Comparison of ENCODE assay signal across 1 cellular context in the genomic region with DNA sequence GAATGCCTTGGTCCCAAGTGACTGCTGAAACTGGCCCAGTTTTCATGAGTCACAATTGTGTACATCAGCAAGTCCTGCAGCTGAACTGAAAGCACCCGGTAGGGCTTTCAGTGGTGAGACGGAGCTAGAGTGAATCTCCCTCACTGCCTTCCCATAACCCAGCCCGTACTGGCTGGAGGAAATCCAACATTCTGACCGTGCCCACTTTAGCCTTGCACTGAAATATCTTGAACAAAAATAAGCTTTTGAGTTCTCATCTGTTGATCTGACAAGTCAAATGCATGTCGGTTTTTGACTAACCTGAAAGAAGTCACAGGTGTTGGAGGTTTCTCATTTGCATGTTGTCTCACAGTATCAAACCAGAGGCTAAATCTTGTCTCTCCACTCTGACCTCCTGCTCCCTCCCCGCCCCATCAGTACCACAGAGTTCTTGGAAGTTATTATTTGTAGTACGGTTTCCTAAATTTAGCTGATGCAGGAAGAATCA.
A peak's percentile ranks its signal among the peaks of the same experiment; 100 is the strongest.
TF ChIP-seq lines count a peak whose summit lies in the region.

No MANE protein-coding gene starts in this region.

TF ChIP-seq in GM12878, 131 proteins besides CTCF, POLR2A, EP300 and RAD21 (continued from another document and continues in another):
- TF ChIP-seq YY1 (IDR thresholded peaks at IDR 0.05; ENCODE audit: low read depth, low read length) (peak; percentile 65; the same call in 1 of the 2 replicates), CREM (IDR thresholded peaks at IDR 0.05; ENCODE audit: low read depth) (no peak), LARP7 (IDR thresholded peaks at IDR 0.05) (no peak), TAF1 (IDR thresholded peaks at IDR 0.05; ENCODE audit: borderline replicate concordance, low read depth, low read length) (0 out of 2 replicates have a peak, but pooled peaks have one; percentile 57), ETV6 (conservative IDR thresholded peaks at IDR 0.05 in 1 of 2, IDR thresholded peaks at IDR 0.05 in 1 of 2; ENCODE audit: borderline replicate concordance in 1 of 2, low read depth in 1 of 2) (no peak), BRCA1 (IDR thresholded peaks at IDR 0.05; ENCODE audit: low read depth, low read length) (no peak), ATF7 (IDR thresholded peaks at IDR 0.05; ENCODE audit: low read depth) (peak; percentile 82), IKZF2 (IDR thresholded peaks at IDR 0.05) (peak; percentile 90 to 95), KDM1A (IDR thresholded peaks at IDR 0.05; ENCODE audit: borderline replicate concordance) (no peak), ZNF207 (IDR thresholded peaks at IDR 0.05; ENCODE audit: borderline replicate concordance) (peak; percentile 60; the same call in 1 of the 2 replicates), PAX5 (IDR thresholded peaks at IDR 0.05; ENCODE audit: borderline replicate concordance, low read depth, low read length) (peak; percentile 94), TCF3 (IDR thresholded peaks at IDR 0.05; ENCODE audit: borderline replicate concordance, insufficient read depth, low read depth, low read length) (peak; percentile 97), ZNF622 (IDR thresholded peaks at IDR 0.05) (no peak), DPF2 (IDR thresholded peaks at IDR 0.05) (peak; percentile 83), JUND (IDR thresholded peaks at IDR 0.05; ENCODE audit: low read depth, low read length) (peak; percentile 32; the same call in 1 of the 2 replicates), HDAC2 (IDR thresholded peaks at IDR 0.05) (0 out of 2 replicates have a peak, but pooled peaks have one; percentile 31), IKZF1 (conservative IDR thresholded peaks at IDR 0.05) (peak; percentile 92), SUPT20H (IDR thresholded peaks at IDR 0.05; ENCODE audit: borderline replicate concordance, control insufficient read depth, low read depth, low read length) (no peak), MEF2A (IDR thresholded peaks at IDR 0.05; ENCODE audit: insufficient read depth, low read depth, low read length) (peak; percentile 96), NRF1 (conservative IDR thresholded peaks at IDR 0.05; ENCODE audit: low read depth, low read length) (no peak), NR2C2 (IDR thresholded peaks at IDR 0.05; ENCODE audit: borderline replicate concordance, control insufficient read depth, insufficient read length, low read depth) (no peak), RELA (IDR thresholded peaks at IDR 0.05; ENCODE audit: borderline replicate concordance, partially characterized antibody) (peak; percentile 34), RB1 (IDR thresholded peaks at IDR 0.05; ENCODE audit: borderline replicate concordance) (no peak), BACH1 (IDR thresholded peaks at IDR 0.05; ENCODE audit: borderline replicate concordance) (peak; percentile 91; the same call in 1 of the 2 replicates), PML (IDR thresholded peaks at IDR 0.05; ENCODE audit: low read length) (no peak), HCFC1 (IDR thresholded peaks at IDR 0.05; ENCODE audit: low read length) (no peak), PAX8 (IDR thresholded peaks at IDR 0.05) (no peak), NFXL1 (IDR thresholded peaks at IDR 0.05; ENCODE audit: borderline replicate concordance) (no peak), POLR2AphosphoS2 (IDR thresholded peaks at IDR 0.05; ENCODE audit: low read depth, low read length) (peak; percentile 60; the same call in 1 of the 2 replicates), CBX3 (IDR thresholded peaks at IDR 0.05; ENCODE audit: borderline replicate concordance, low read depth) (no peak), YBX1 (IDR thresholded peaks at IDR 0.05) (no peak), ZNF274 (IDR thresholded peaks at IDR 0.05; ENCODE audit: insufficient read depth, insufficient read length) (no peak), POLR2AphosphoS5 (IDR thresholded peaks at IDR 0.05; ENCODE audit: low read length) (peak; percentile 82), NFYA (IDR thresholded peaks at IDR 0.05; ENCODE audit: borderline replicate concordance, low read depth, low read length) (no peak), POU2F2 (IDR thresholded peaks at IDR 0.05; ENCODE audit: borderline replicate concordance, low read depth, low read length) (peak; percentile 98), KAT2A (conservative IDR thresholded peaks at IDR 0.05; ENCODE audit: control insufficient read depth, low read depth, low read length) (no peak), SREBF2 (IDR thresholded peaks at IDR 0.05; ENCODE audit: low read length) (no peak), HDAC6 (IDR thresholded peaks at IDR 0.05; ENCODE audit: unreplicated experiment) (no peak)
- TF ChIP-seq, protein P1, sequence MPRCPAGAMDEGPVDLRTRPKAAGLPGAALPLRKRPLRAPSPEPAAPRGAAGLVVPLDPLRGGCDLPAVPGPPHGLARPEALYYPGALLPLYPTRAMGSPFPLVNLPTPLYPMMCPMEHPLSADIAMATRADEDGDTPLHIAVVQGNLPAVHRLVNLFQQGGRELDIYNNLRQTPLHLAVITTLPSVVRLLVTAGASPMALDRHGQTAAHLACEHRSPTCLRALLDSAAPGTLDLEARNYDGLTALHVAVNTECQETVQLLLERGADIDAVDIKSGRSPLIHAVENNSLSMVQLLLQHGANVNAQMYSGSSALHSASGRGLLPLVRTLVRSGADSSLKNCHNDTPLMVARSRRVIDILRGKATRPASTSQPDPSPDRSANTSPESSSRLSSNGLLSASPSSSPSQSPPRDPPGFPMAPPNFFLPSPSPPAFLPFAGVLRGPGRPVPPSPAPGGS (IDR thresholded peaks at IDR 0.05; ENCODE audit: borderline replicate concordance, insufficient read depth, low read depth, low read length, poor library complexity, severe bottlenecking) = peak; percentile 94
- TF ChIP-seq, protein P2, sequence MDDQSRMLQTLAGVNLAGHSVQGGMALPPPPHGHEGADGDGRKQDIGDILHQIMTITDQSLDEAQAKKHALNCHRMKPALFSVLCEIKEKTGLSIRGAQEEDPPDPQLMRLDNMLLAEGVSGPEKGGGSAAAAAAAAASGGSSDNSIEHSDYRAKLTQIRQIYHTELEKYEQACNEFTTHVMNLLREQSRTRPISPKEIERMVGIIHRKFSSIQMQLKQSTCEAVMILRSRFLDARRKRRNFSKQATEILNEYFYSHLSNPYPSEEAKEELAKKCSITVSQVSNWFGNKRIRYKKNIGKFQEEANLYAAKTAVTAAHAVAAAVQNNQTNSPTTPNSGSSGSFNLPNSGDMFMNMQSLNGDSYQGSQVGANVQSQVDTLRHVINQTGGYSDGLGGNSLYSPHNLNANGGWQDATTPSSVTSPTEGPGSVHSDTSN (IDR thresholded peaks at IDR 0.05; ENCODE audit: insufficient replicate concordance, low read depth, low read length) = no peak
- TF ChIP-seq, protein P3, sequence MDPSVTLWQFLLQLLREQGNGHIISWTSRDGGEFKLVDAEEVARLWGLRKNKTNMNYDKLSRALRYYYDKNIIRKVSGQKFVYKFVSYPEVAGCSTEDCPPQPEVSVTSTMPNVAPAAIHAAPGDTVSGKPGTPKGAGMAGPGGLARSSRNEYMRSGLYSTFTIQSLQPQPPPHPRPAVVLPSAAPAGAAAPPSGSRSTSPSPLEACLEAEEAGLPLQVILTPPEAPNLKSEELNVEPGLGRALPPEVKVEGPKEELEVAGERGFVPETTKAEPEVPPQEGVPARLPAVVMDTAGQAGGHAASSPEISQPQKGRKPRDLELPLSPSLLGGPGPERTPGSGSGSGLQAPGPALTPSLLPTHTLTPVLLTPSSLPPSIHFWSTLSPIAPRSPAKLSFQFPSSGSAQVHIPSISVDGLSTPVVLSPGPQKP (IDR thresholded peaks at IDR 0.05; ENCODE audit: low read depth, low read length) = peak; percentile 27; the same call in 1 of the 2 replicates
- TF ChIP-seq, protein P4, sequence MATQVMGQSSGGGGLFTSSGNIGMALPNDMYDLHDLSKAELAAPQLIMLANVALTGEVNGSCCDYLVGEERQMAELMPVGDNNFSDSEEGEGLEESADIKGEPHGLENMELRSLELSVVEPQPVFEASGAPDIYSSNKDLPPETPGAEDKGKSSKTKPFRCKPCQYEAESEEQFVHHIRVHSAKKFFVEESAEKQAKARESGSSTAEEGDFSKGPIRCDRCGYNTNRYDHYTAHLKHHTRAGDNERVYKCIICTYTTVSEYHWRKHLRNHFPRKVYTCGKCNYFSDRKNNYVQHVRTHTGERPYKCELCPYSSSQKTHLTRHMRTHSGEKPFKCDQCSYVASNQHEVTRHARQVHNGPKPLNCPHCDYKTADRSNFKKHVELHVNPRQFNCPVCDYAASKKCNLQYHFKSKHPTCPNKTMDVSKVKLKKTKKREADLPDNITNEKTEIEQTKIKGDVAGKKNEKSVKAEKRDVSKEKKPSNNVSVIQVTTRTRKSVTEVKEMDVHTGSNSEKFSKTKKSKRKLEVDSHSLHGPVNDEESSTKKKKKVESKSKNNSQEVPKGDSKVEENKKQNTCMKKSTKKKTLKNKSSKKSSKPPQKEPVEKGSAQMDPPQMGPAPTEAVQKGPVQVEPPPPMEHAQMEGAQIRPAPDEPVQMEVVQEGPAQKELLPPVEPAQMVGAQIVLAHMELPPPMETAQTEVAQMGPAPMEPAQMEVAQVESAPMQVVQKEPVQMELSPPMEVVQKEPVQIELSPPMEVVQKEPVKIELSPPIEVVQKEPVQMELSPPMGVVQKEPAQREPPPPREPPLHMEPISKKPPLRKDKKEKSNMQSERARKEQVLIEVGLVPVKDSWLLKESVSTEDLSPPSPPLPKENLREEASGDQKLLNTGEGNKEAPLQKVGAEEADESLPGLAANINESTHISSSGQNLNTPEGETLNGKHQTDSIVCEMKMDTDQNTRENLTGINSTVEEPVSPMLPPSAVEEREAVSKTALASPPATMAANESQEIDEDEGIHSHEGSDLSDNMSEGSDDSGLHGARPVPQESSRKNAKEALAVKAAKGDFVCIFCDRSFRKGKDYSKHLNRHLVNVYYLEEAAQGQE (IDR thresholded peaks at IDR 0.05; ENCODE audit: low read depth, low read length) = no peak
- TF ChIP-seq, protein P5, sequence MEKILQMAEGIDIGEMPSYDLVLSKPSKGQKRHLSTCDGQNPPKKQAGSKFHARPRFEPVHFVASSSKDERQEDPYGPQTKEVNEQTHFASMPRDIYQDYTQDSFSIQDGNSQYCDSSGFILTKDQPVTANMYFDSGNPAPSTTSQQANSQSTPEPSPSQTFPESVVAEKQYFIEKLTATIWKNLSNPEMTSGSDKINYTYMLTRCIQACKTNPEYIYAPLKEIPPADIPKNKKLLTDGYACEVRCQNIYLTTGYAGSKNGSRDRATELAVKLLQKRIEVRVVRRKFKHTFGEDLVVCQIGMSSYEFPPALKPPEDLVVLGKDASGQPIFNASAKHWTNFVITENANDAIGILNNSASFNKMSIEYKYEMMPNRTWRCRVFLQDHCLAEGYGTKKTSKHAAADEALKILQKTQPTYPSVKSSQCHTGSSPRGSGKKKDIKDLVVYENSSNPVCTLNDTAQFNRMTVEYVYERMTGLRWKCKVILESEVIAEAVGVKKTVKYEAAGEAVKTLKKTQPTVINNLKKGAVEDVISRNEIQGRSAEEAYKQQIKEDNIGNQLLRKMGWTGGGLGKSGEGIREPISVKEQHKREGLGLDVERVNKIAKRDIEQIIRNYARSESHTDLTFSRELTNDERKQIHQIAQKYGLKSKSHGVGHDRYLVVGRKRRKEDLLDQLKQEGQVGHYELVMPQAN (conservative IDR thresholded peaks at IDR 0.05) = no peak
- TF ChIP-seq, protein P6, sequence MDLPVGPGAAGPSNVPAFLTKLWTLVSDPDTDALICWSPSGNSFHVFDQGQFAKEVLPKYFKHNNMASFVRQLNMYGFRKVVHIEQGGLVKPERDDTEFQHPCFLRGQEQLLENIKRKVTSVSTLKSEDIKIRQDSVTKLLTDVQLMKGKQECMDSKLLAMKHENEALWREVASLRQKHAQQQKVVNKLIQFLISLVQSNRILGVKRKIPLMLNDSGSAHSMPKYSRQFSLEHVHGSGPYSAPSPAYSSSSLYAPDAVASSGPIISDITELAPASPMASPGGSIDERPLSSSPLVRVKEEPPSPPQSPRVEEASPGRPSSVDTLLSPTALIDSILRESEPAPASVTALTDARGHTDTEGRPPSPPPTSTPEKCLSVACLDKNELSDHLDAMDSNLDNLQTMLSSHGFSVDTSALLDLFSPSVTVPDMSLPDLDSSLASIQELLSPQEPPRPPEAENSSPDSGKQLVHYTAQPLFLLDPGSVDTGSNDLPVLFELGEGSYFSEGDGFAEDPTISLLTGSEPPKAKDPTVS (IDR thresholded peaks at IDR 0.05; ENCODE audit: low read depth, low read length) = 0 out of 2 replicates have a peak, but pooled peaks have one; percentile 4
- TF ChIP-seq, protein P7, sequence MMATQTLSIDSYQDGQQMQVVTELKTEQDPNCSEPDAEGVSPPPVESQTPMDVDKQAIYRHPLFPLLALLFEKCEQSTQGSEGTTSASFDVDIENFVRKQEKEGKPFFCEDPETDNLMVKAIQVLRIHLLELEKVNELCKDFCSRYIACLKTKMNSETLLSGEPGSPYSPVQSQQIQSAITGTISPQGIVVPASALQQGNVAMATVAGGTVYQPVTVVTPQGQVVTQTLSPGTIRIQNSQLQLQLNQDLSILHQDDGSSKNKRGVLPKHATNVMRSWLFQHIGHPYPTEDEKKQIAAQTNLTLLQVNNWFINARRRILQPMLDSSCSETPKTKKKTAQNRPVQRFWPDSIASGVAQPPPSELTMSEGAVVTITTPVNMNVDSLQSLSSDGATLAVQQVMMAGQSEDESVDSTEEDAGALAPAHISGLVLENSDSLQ (IDR thresholded peaks at IDR 0.05) = peak; percentile 71; the same call in 1 of the 2 replicates
- TF ChIP-seq, protein P8, sequence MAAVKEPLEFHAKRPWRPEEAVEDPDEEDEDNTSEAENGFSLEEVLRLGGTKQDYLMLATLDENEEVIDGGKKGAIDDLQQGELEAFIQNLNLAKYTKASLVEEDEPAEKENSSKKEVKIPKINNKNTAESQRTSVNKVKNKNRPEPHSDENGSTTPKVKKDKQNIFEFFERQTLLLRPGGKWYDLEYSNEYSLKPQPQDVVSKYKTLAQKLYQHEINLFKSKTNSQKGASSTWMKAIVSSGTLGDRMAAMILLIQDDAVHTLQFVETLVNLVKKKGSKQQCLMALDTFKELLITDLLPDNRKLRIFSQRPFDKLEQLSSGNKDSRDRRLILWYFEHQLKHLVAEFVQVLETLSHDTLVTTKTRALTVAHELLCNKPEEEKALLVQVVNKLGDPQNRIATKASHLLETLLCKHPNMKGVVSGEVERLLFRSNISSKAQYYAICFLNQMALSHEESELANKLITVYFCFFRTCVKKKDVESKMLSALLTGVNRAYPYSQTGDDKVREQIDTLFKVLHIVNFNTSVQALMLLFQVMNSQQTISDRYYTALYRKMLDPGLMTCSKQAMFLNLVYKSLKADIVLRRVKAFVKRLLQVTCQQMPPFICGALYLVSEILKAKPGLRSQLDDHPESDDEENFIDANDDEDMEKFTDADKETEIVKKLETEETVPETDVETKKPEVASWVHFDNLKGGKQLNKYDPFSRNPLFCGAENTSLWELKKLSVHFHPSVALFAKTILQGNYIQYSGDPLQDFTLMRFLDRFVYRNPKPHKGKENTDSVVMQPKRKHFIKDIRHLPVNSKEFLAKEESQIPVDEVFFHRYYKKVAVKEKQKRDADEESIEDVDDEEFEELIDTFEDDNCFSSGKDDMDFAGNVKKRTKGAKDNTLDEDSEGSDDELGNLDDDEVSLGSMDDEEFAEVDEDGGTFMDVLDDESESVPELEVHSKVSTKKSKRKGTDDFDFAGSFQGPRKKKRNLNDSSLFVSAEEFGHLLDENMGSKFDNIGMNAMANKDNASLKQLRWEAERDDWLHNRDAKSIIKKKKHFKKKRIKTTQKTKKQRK (IDR thresholded peaks at IDR 0.05; ENCODE audit: low read depth, low read length) = no peak
